ENCODE assay signal across 1 cellular context in genomic region chr15:50183112-50183794, GRCh38.
TF ChIP-seq lines count a peak whose summit lies in the region.

No MANE protein-coding gene starts in this region.

TF ChIP-seq in H1, 55 proteins besides CTCF, POLR2A, EP300 and RAD21 (continued from another document):
- TF ChIP-seq CHD7 (IDR thresholded peaks at IDR 0.05; ENCODE audit: insufficient replicate concordance, low read length) (no peak), MAX (IDR thresholded peaks at IDR 0.05) (no peak)
